Comparison of ENCODE assay signal across 24 cellular contexts in genomic region chr5:38317887-38318286, GRCh38. TPM values are rescaled to one million over a fixed set of nuclear protein-coding genes. Genes with fewer than 3 reads are reported as not detected.
"Had no signal": no experiment of that assay in that cellular context is flagged by ENCODE, and none has a peak within 500 bp of the region (broad histone marks: within the 10 kb centered on the region; RNA-seq: fewer than 3 reads in every experiment).

No MANE protein-coding gene starts in this region.

- H3K27me3 Mint-ChIP-seq: activated CD4-positive, alpha-beta memory T cell treated with anti-CD3 and anti-CD28 coated beads for 36 hours; activated CD4-positive, alpha-beta T cell treated with anti-CD3 and anti-CD28 coated beads, Interleukin-2, amount 10 ng/mL, durations not matched to agents 7 days and 5 days had no signal

- H3K27ac ChIP-seq: brain microvascular endothelial cell, cardiac muscle cell, Peyer's patch, RWPE1, VCaP had no signal

- H3K4me3 ChIP-seq: cardiac muscle cell, Peyer's patch had no signal

- H3K36me3 ChIP-seq: brain microvascular endothelial cell, cardiac muscle cell, Peyer's patch had no signal

- H3K27me3 ChIP-seq: brain microvascular endothelial cell, cardiac muscle cell, Peyer's patch had no signal

- H3K27ac Mint-ChIP-seq: activated CD4-positive, alpha-beta memory T cell treated with anti-CD3 and anti-CD28 coated beads for 36 hours; activated CD4-positive, alpha-beta T cell treated with anti-CD3 and anti-CD28 coated beads, Interleukin-2, amount 10 ng/mL, durations not matched to agents 7 days and 5 days; activated naive CD8-positive, alpha-beta T cell; T-cell had no signal

- H3K4me1 ChIP-seq: Peyer's patch had no signal

- DNase-seq: activated CD4-positive, alpha-beta memory T cell treated with anti-CD3 and anti-CD28 coated beads for 36 hours; activated CD4-positive, alpha-beta T cell treated with anti-CD3 and anti-CD28 coated beads, Interleukin-2, amount 10 ng/mL, durations not matched to agents 7 days and 5 days; activated CD4-positive, CD25-positive, alpha-beta regulatory T cell; activated CD8-positive, alpha-beta memory T cell treated with anti-CD3 and anti-CD28 coated beads for 24 hours; activated effector memory CD4-positive, alpha-beta T cell treated with anti-CD3 and anti-CD28 coated beads, Interleukin-2, amount 50 U/mL, for 16 hours; activated naive CD4-positive, alpha-beta T cell treated with Interleukin-2 at 50 U/mL for 16 hours; activated T-cell treated with anti-CD3 and anti-CD28 coated beads, Interleukin-2, amount 50 U/mL, for 4 hours; brain microvascular endothelial cell; NCI-H1048; NCI-H1417; NCI-H1930; NCI-H345; NCI-H510A treated with DMSO at 0.1 percent for 48 hours; NCI-H69; Peyer's patch; SHP77 treated with DMSO at 0.1 percent for 48 hours; T-cell; T-helper 2 cell had no signal

- ATAC-seq: activated T-cell treated with anti-CD3 and anti-CD28 coated beads, Interleukin-2, amount 50 U/mL, for 4 hours; T-cell had no signal

- H3K4me3 Mint-ChIP-seq: activated CD4-positive, alpha-beta memory T cell treated with anti-CD3 and anti-CD28 coated beads for 36 hours; activated CD4-positive, alpha-beta T cell treated with anti-CD3 and anti-CD28 coated beads, Interleukin-2, amount 10 ng/mL, durations not matched to agents 7 days and 5 days; activated naive CD8-positive, alpha-beta T cell; activated T-cell treated with anti-CD3 and anti-CD28 coated beads, Interleukin-2, amount 50 U/mL, for 4 hours; T-cell had no signal

- H3K36me3 Mint-ChIP-seq: activated CD4-positive, alpha-beta memory T cell treated with anti-CD3 and anti-CD28 coated beads for 36 hours; activated naive CD8-positive, alpha-beta T cell; T-cell had no signal

- H3K9me3 Mint-ChIP-seq: activated CD4-positive, alpha-beta memory T cell treated with anti-CD3 and anti-CD28 coated beads for 36 hours; activated CD4-positive, alpha-beta T cell treated with anti-CD3 and anti-CD28 coated beads, Interleukin-2, amount 10 ng/mL, durations not matched to agents 7 days and 5 days; activated T-cell treated with anti-CD3 and anti-CD28 coated beads, Interleukin-2, amount 50 U/mL, for 4 hours; T-cell had no signal

- H3K9me3 ChIP-seq: Peyer's patch had no signal

- H3K4me1 Mint-ChIP-seq: activated CD4-positive, alpha-beta T cell treated with anti-CD3 and anti-CD28 coated beads, Interleukin-2, amount 10 ng/mL, durations not matched to agents 7 days and 5 days; T-cell had no signal

RNA-seq across cellular contexts. Expression of gene EGFLAM, which starts 59.5 kb away (rescaled TPM):
- total RNA-seq: activated CD4-positive, alpha-beta memory T cell treated with anti-CD3 and anti-CD28 coated beads for 36 hours; activated CD4-positive, alpha-beta T cell treated with anti-CD3 and anti-CD28 coated beads, Interleukin-2, amount 10 ng/mL, durations not matched to agents 7 days and 5 days; activated T-cell treated with anti-CD3 and anti-CD28 coated beads, Interleukin-2, amount 50 U/mL, for 4 hours; M059J; SK-MEL-5; T-cell had no signal
